Comparison of ENCODE assay signal across 20 cellular contexts in the genomic region with DNA sequence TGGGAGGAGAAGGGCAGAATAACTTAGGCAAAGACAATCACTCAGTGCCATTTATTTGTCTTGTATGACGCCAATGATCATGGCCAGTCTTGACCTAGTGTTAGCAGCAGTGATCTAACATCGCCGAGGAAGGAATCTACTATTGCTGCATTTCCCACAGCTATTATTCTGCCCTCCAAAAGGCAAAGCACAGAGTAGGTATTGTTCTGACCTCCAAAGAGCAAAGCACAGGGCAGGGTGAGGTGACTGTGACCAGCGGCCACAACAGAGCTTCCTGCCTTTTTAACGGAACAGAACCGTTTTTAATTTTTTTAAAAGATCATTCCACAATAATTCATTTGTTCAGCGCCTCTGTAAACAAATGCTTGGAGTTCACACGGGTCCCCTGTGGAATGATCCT.
"Had no signal": no experiment of that assay in that cellular context is flagged by ENCODE, and none has a peak within 500 bp of the region (broad histone marks: within the 10 kb centered on the region; RNA-seq: fewer than 3 reads in every experiment).

No MANE protein-coding gene starts in this region.

- FAIRE-seq: HepG2 had no signal

- H3K27ac ChIP-seq: RWPE1 had no signal

- ATAC-seq: HepG2, Panc1, SK-N-SH treated with all-trans-retinoic acid at 6 μM for 48 hours had no signal

- DNase-seq: IMR-90, Karpas-422, KG1, MM.1S, NCI-H1048, NCI-H1105, NCI-H1417, NCI-H146, NCI-H1694 treated with DMSO at 0.1 percent for 48 hours, NCI-H1930, NCI-H2081, NCI-H2107, NCI-H524, NCI-H526 treated with DMSO at 0.1 percent for 48 hours, NCI-H748 treated with DMSO at 0.1 percent for 48 hours, SHP77 had no signal
